In the genomic region with DNA sequence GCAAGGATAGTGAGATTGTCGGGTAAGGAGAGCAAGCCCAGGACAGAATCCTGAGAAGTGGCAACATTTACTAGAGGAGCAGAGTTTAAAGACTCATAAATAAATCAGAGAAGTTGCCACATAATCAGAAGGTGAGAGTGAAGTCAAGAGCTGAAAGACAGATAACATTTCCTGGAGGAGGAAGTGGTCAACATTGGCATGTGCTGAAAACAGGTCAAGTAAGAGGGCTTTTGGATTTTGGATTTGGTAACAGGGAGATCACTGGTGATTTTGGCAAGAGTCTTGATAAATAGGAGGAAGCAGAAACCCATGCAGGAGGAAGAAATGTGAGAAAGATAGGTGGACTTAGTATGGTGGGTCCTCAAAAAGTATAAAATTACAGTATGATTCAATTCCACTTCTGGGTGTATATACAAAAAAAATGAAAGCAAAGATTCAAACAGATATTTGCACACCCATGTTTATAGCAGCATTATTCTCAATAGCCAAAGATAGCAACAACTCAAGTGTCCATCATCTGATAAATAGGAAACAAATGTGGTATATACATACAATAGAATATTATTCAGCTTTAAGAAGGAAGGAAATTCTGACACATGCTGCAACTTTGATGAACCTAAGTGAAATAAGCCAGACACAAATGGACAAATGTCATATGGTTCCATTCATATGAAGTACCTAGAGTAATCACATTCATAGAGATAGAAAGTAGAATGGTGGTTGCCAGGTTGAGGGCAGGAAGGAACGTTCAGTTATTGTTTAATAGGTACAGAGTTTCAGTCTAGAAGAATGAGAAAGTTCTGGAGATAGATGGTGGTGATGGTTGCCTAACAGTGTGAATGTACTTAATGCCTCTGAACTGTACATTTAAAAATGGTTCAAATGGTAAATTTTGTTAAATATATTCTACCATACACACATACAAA, we compare ENCODE assay signal across 8 cellular contexts. TPM values are rescaled to one million over a fixed set of nuclear protein-coding genes. Genes with fewer than 3 reads are reported as not detected.
DNase-seq lines count a peak whose midpoint lies in the region; ATAC-seq and TF ChIP-seq lines count a peak whose summit lies in the region.

No MANE protein-coding gene starts in this region.

- peaks cover 0 to 22% (median 0%) of the 10 kb centered on the region in 5 donors for H3K36me3 Mint-ChIP-seq in naive thymus-derived CD4-positive, alpha-beta T cell

- WGBS in prostate gland = 73% methylated on average over 2 of the region's 2 CpGs

- H3K4me3 ChIP-seq in naive thymus-derived CD4-positive, alpha-beta T cell (ENCODE audit: low read length) = peak overlapping the region; percentile 24
- H3K4me3 ChIP-seq in prostate gland = no peak overlapping the region

- H3K27me3 ChIP-seq in naive thymus-derived CD4-positive, alpha-beta T cell (ENCODE audit: control insufficient read depth in 2 of 2, insufficient read depth in 2 of 2, low read length in 2 of 2) = no peaks in the 10 kb centered on the region
- H3K27me3 ChIP-seq in prostate gland (replicated peaks; ENCODE audit: insufficient read depth) = no peaks in the 10 kb centered on the region

- H3K27ac Mint-ChIP-seq in naive thymus-derived CD4-positive, alpha-beta T cell = peak overlapping the region; percentile 78 to 97 (median 94)

- ATAC-seq in GM18909 (IDR thresholded peaks at IDR 0.05; ENCODE audit: poor library complexity, unreplicated experiment) (peak; percentile 72), HG02973 (IDR thresholded peaks at IDR 0.05; ENCODE audit: unreplicated experiment) (peak; percentile 55)
- ATAC-seq in naive thymus-derived CD4-positive, alpha-beta T cell = no peak

- peak; percentile 25 for DNase-seq in RPMI7951 (ENCODE audit: low read depth)
- no peak for DNase-seq in naive thymus-derived CD4-positive, alpha-beta T cell
- DNase-seq in NCI-H1092 (lab: John Stamatoyannopoulos, UW) = no peak
- no peak for DNase-seq in prostate gland (ENCODE audit: low spot score)
- DNase-seq in stimulated activated CD4-positive, alpha-beta T cell treated with anti-CD3 and anti-CD28 coated beads, Interleukin-12 subunit alpha, Interleukin-12 subunit beta, amount 100 ng/mL, for 4 hours = no peak
- no peak for DNase-seq in cerebellar nuclear complex (lab: John Stamatoyannopoulos, UW)

- CTCF ChIA-PET in naive thymus-derived CD4-positive, alpha-beta T cell (lab: Charles Lee) = interaction anchor here (0.6 to 1.7 kb wide), 4 partner anchors 28 to 57 kb away, joined by 3 to 4 read pairs (median 4); no protein-coding TSS in a partner anchor

- H3K9me3 ChIP-seq in naive thymus-derived CD4-positive, alpha-beta T cell (ENCODE audit: control insufficient read depth in 2 of 3, low read length in 3 of 3) = no peaks in the 10 kb centered on the region
- no peaks in the 10 kb centered on the region for H3K9me3 ChIP-seq in prostate gland

- peak overlapping the region; percentile 72 for H3K27ac ChIP-seq in naive thymus-derived CD4-positive, alpha-beta T cell (ENCODE audit: low read depth, low read length)
- H3K27ac ChIP-seq in prostate gland = no peak overlapping the region

- H3K4me1 ChIP-seq in naive thymus-derived CD4-positive, alpha-beta T cell (ENCODE audit: control insufficient read depth in 2 of 2, insufficient read depth in 2 of 2, low read length in 2 of 2) = peaks cover 35 to 57% of the 10 kb centered on the region in 2 donors
- no peaks in the 10 kb centered on the region for H3K4me1 ChIP-seq in prostate gland (replicated peaks)

- TF ChIP-seq CTCF in prostate gland (IDR thresholded peaks at IDR 0.05) = no peak

- intact Hi-C loops in naive thymus-derived CD4-positive, alpha-beta T cell (cut with micrococcal nuclease) = loop anchor here (2.0 to 10.0 kb wide), 2 partner anchors 15 to 453 kb away; no protein-coding TSS in a partner anchor
- intact Hi-C loops in prostate gland (cut with DNase I) = no loop called here

- no peak for TF ChIP-seq POLR2A in prostate gland (IDR thresholded peaks at IDR 0.05)

- H3K4me3 Mint-ChIP-seq in naive thymus-derived CD4-positive, alpha-beta T cell = peak overlapping the region; percentile 64 to 97 (median 92)

- no peaks in the 10 kb centered on the region for H3K27me3 Mint-ChIP-seq in naive thymus-derived CD4-positive, alpha-beta T cell

- POLR2A ChIA-PET in naive thymus-derived CD4-positive, alpha-beta T cell (lab: Charles Lee) = interaction anchor here (0.7 to 10.6 kb wide), 7 partner anchors 16 to 62 kb away, joined by 3 to 252 read pairs (median 14); partner anchors contain the start of gene MBNL1

- H3K9me3 Mint-ChIP-seq in naive thymus-derived CD4-positive, alpha-beta T cell = peaks cover 0 to 4% (median 0%) of the 10 kb centered on the region in 11 donors

- no peaks in the 10 kb centered on the region for H3K36me3 ChIP-seq in naive thymus-derived CD4-positive, alpha-beta T cell (ENCODE audit: control insufficient read depth in 2 of 3, insufficient read depth in 3 of 3, low read length in 3 of 3)
- H3K36me3 ChIP-seq in prostate gland = no peaks in the 10 kb centered on the region

- H3K4me1 Mint-ChIP-seq in naive thymus-derived CD4-positive, alpha-beta T cell = peaks cover 36 to 79% (median 69%) of the 10 kb centered on the region in 7 donors

RNA-seq across cellular contexts. Expression of gene MBNL1, which starts 27.3 kb away (rescaled TPM):
- 249 and 318 TPM in 2 replicates for total RNA-seq in RPMI7951 (2014; rRNA removed; shearing (Covaris generic))
- total RNA-seq in naive thymus-derived CD4-positive, alpha-beta T cell = 100 to 1,000 TPM; 459 to 675 (median 508) TPM
- 100 to 1,000 TPM; 371 to 389 TPM for polyA plus RNA-seq in naive thymus-derived CD4-positive, alpha-beta T cell
- 100 to 1,000 TPM; 131 to 226 TPM for total RNA-seq in prostate gland
